1 cellular context compared by ENCODE assay signal in the genomic region with DNA sequence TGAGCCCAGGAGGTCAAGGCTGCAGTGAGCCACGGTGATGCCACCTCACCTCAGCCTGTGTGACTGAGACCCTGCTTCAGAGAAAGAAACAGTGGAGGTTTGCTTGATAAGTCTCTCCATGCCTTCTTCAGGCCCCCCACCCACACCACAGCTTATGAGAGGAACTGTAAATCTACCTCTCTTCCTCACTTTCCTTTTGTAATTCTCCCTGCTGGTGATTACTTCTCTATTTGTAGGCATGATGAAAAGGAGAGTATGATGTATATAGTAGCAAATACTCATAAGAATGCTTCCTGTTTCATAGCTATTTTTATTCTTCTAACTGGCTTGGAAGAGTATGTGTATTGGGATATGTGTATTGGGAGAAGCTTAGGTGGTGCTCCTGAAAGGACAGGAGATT.
TF ChIP-seq lines count a peak whose summit lies in the region.

No MANE protein-coding gene starts in this region.

TF ChIP-seq in HepG2, 621 proteins besides CTCF, POLR2A, EP300 and RAD21:
- TF ChIP-seq ZNF224 (CRISPR knock-in tag; IDR thresholded peaks at IDR 0.05) = no peak
- no peak for TF ChIP-seq ZNF326 (CRISPR knock-in tag; IDR thresholded peaks at IDR 0.05; ENCODE audit: borderline replicate concordance)
- TF ChIP-seq ZNF225 (CRISPR knock-in tag; IDR thresholded peaks at IDR 0.05) = no peak
- no peak for TF ChIP-seq CHD4 (IDR thresholded peaks at IDR 0.05; ENCODE audit: borderline replicate concordance, low read length)
- no peak for TF ChIP-seq ZNF264 (CRISPR knock-in tag; IDR thresholded peaks at IDR 0.05)
- no peak for TF ChIP-seq ZNF577 (CRISPR knock-in tag; IDR thresholded peaks at IDR 0.05; ENCODE audit: borderline replicate concordance, low read depth)
- no peak for TF ChIP-seq EEA1 (CRISPR knock-in tag; IDR thresholded peaks at IDR 0.05; ENCODE audit: borderline replicate concordance)
- no peak for TF ChIP-seq MED8 (CRISPR knock-in tag; IDR thresholded peaks at IDR 0.05; ENCODE audit: insufficient replicate concordance)
- TF ChIP-seq, protein P1, sequence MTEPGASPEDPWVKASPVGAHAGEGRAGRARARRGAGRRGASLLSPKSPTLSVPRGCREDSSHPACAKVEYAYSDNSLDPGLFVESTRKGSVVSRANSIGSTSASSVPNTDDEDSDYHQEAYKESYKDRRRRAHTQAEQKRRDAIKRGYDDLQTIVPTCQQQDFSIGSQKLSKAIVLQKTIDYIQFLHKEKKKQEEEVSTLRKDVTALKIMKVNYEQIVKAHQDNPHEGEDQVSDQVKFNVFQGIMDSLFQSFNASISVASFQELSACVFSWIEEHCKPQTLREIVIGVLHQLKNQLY (CRISPR knock-in tag; IDR thresholded peaks at IDR 0.05) = no peak
- TF ChIP-seq ZNF510 (CRISPR knock-in tag; IDR thresholded peaks at IDR 0.05; ENCODE audit: low read depth) = no peak
